Comparison of ENCODE assay signal across 9 cellular contexts in the genomic region with DNA sequence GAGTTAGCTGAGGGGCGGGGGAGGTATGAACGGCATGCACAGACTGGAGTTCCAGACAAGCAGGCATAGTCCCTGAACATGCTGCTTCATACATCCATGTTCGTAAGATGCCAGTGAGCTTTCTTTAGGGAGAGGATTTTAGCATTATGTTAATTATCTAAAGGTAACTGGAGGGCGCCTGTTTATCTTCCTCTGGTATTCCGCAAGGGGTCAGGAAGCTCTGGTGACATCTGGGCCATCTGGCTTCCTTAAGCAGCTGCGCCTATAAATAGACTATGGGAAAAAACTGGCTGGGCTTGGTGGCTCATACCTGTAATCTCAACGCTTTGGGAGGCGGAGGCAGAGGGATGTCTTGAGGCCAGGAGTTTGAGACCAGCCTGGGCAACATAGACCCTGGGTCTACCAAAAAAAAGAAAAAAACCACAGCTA. TPM values are rescaled to one million over a fixed set of nuclear protein-coding genes. Genes with fewer than 3 reads are reported as not detected.
DNase-seq lines count a peak whose midpoint lies in the region; ATAC-seq and TF ChIP-seq lines count a peak whose summit lies in the region.
"Had no signal": no experiment of that assay in that cellular context is flagged by ENCODE, and none has a peak within 500 bp of the region (broad histone marks: within the 10 kb centered on the region; RNA-seq: fewer than 3 reads in every experiment).

No MANE protein-coding gene starts in this region.

- peak overlapping the region; percentile 44 for H3K4me3 Mint-ChIP-seq in activated CD8-positive, alpha-beta memory T cell treated with anti-CD3 and anti-CD28 coated beads, Interleukin-2, amount 10 ng/mL, durations not matched to agents 7 days and 5 days

- no peaks in the 10 kb centered on the region for H3K27me3 Mint-ChIP-seq in activated CD8-positive, alpha-beta memory T cell treated with anti-CD3 and anti-CD28 coated beads, Interleukin-2, amount 10 ng/mL, durations not matched to agents 7 days and 5 days

- WGBS in psoas muscle, 3 donors = 35 to 50% (median 38%) methylated on average over 8 of the region's 8 CpGs
- 42 to 61% methylated on average over 8 of the region's 8 CpGs for WGBS in upper lobe of left lung, 2 donors

- H3K27ac ChIP-seq in psoas muscle (peak overlapping the region; percentile 78), upper lobe of left lung (no peak overlapping the region)

- H3K36me3 ChIP-seq in psoas muscle (ENCODE audit: insufficient read depth in 1 of 2, low read depth in 1 of 2) (peaks cover 6 to 24% of the 10 kb centered on the region in 2 donors), upper lobe of left lung (peaks cover 0 to 15% (median 1%) of the 10 kb centered on the region in 4 donors)

- no peaks in the 10 kb centered on the region for H3K27me3 ChIP-seq in psoas muscle (ENCODE audit: insufficient read depth in 3 of 3, low read length in 2 of 3)
- no peaks in the 10 kb centered on the region for H3K27me3 ChIP-seq in upper lobe of left lung
- H3K27me3 ChIP-seq: neutrophil had no signal

- CTCF ChIA-PET in activated CD8-positive, alpha-beta memory T cell treated with anti-CD3 and anti-CD28 coated beads, Interleukin-2, amount 10 ng/mL, durations not matched to agents 7 days and 5 days (lab: Charles Lee) = interaction anchor here (0.9 to 1.7 kb wide), 3 partner anchors 9 to 16 kb away, joined by 3 to 7 read pairs (median 4); no protein-coding TSS in a partner anchor

- ATAC-seq in activated CD8-positive, alpha-beta memory T cell treated with anti-CD3 and anti-CD28 coated beads, Interleukin-2, amount 10 ng/mL, durations not matched to agents 7 days and 5 days = no peak
- ATAC-seq in psoas muscle (peak in 3 of 4 donors; percentile 38 to 67 (median 65)), upper lobe of left lung (ENCODE audit: low FRiP score in 2 of 2) (no peak)

- no peak for TF ChIP-seq POLR2A in erythroblast (IDR thresholded peaks at IDR 0.05; ENCODE audit: low read length)
- TF ChIP-seq POLR2A in upper lobe of left lung (IDR thresholded peaks at IDR 0.05) = no peak

- no peaks in the 10 kb centered on the region for H3K9me3 ChIP-seq in psoas muscle
- H3K9me3 ChIP-seq in upper lobe of left lung = no peaks in the 10 kb centered on the region
- H3K9me3 ChIP-seq: neutrophil had no signal

- peaks cover 25% of the 10 kb centered on the region for H3K36me3 Mint-ChIP-seq in activated CD8-positive, alpha-beta memory T cell treated with anti-CD3 and anti-CD28 coated beads, Interleukin-2, amount 10 ng/mL, durations not matched to agents 7 days and 5 days

- H3K27ac Mint-ChIP-seq in activated CD8-positive, alpha-beta memory T cell treated with anti-CD3 and anti-CD28 coated beads, Interleukin-2, amount 10 ng/mL, durations not matched to agents 7 days and 5 days = no peak overlapping the region

- TF ChIP-seq CTCF in psoas muscle (IDR thresholded peaks at IDR 0.05) (no peak), upper lobe of left lung (IDR thresholded peaks at IDR 0.05) (no peak)

- no peak for DNase-seq in activated CD8-positive, alpha-beta memory T cell treated with anti-CD3 and anti-CD28 coated beads, Interleukin-2, amount 10 ng/mL, durations not matched to agents 7 days and 5 days
- no peak for DNase-seq in activated CD8-positive, alpha-beta memory T cell treated with anti-CD3 and anti-CD28 coated beads, Interleukin-2, amount 50 U/mL, for 4 hours
- DNase-seq in NCI-H82 (lab: John Stamatoyannopoulos, UW) = peak; percentile 99
- DNase-seq in erythroblast (lab: John Stamatoyannopoulos, UW) = peak; percentile 36 to 51
- DNase-seq in psoas muscle = no peak
- no peak for DNase-seq in upper lobe of left lung
- no peak for DNase-seq in putamen (ENCODE audit: low spot score)
- no peak for DNase-seq in midbrain (lab: John Stamatoyannopoulos, UW)

- H3K4me1 Mint-ChIP-seq in activated CD8-positive, alpha-beta memory T cell treated with anti-CD3 and anti-CD28 coated beads, Interleukin-2, amount 10 ng/mL, durations not matched to agents 7 days and 5 days = peaks cover 44% of the 10 kb centered on the region

- H3K4me3 ChIP-seq in psoas muscle (no peak overlapping the region), upper lobe of left lung (no peak overlapping the region)

- H3K9me3 Mint-ChIP-seq in activated CD8-positive, alpha-beta memory T cell treated with anti-CD3 and anti-CD28 coated beads, Interleukin-2, amount 10 ng/mL, durations not matched to agents 7 days and 5 days (ENCODE audit: low read depth) = no peaks in the 10 kb centered on the region

- H3K4me1 ChIP-seq in psoas muscle = peaks cover 13% of the 10 kb centered on the region
- H3K4me1 ChIP-seq in upper lobe of left lung = peaks cover 0 to 17% (median 14%) of the 10 kb centered on the region in 4 donors

- intact Hi-C loops in psoas muscle (cut with DNase I) = loop anchor here in 1 of 2 donors (5.0 kb wide), 1 partner anchor 60 kb away; a partner anchor contains a TSS

- TF ChIP-seq EP300 in upper lobe of left lung (IDR thresholded peaks at IDR 0.05) = no peak

RNA-seq across cellular contexts. Expression of a gene that starts 1.5 kb away (rescaled TPM):
- 10 to 100 TPM; 43.2 to 46.8 TPM for total RNA-seq in activated CD8-positive, alpha-beta memory T cell treated with anti-CD3 and anti-CD28 coated beads, Interleukin-2, amount 10 ng/mL, durations not matched to agents 7 days and 5 days
- 10 to 100 TPM; 13.9 to 16.8 (median 14.9) TPM for total RNA-seq in psoas muscle
- polyA plus RNA-seq in psoas muscle = 10 to 100 TPM; 13.3 to 35.6 (median 24.4) TPM
- total RNA-seq in upper lobe of left lung = 10 to 100 TPM; 10.3 to 31.1 (median 21.1) TPM

RNA-seq across cellular contexts. Expression of a gene that starts 58.9 kb away (rescaled TPM):
- 10 to 100 TPM; 25.5 to 36.3 TPM for total RNA-seq in activated CD8-positive, alpha-beta memory T cell treated with anti-CD3 and anti-CD28 coated beads, Interleukin-2, amount 10 ng/mL, durations not matched to agents 7 days and 5 days
- total RNA-seq in psoas muscle (10 to 100 TPM; 14.0 to 26.4 (median 19.1) TPM), upper lobe of left lung (10 to 100 TPM; 16.5 to 37.7 (median 29.3) TPM)
- polyA plus RNA-seq in psoas muscle = 10 to 100 TPM in 2 of 3 donors, 1 to 10 TPM in 1; 9.3 to 32.2 (median 15.9) TPM

Comparison
In these comparisons a context has a peak if more than half of its experiments do, and no peak if none do; other contexts are left out.
1. ATAC-seq: peak in psoas muscle (3 of 4); none in activated CD8-positive, alpha-beta memory T cell treated with anti-CD3 and anti-CD28 coated beads, Interleukin-2, amount 10 ng/mL, durations not matched to agents 7 days and 5 days (single experiment) and upper lobe of left lung (0 of 2).
2. DNase-seq: peak in NCI-H82 (single experiment) and erythroblast (2 of 2); none in activated CD8-positive, alpha-beta memory T cell treated with anti-CD3 and anti-CD28 coated beads, Interleukin-2, amount 10 ng/mL, durations not matched to agents 7 days and 5 days (single experiment), activated CD8-positive, alpha-beta memory T cell treated with anti-CD3 and anti-CD28 coated beads, Interleukin-2, amount 50 U/mL, for 4 hours (single experiment), psoas muscle (0 of 2), upper lobe of left lung (0 of 2), putamen (single experiment) and midbrain (single experiment).